ENCODE assay signal across 23 cellular contexts in genomic region chr3:119368243-119368800, GRCh38.
"Had no signal": no experiment of that assay in that cellular context is flagged by ENCODE, and none has a peak within 500 bp of the region (broad histone marks: within the 10 kb centered on the region; RNA-seq: fewer than 3 reads in every experiment).

No MANE protein-coding gene starts in this region.

- H3K27me3 ChIP-seq: esophagus squamous epithelium, hepatocyte, left lung, ovary, suprapubic skin, transverse colon had no signal

- FAIRE-seq: frontal cortex had no signal

- ATAC-seq: left lung; naive thymus-derived CD8-positive, alpha-beta T cell; stimulated activated naive CD8-positive, alpha-beta T cell treated with anti-CD3 and anti-CD28 coated beads, Interleukin-15, amount 100 ng/mL, for 72 hours; WTC11 had no signal

- H3K4me3 ChIP-seq: esophagus squamous epithelium, hepatocyte, left lung, ovary, suprapubic skin, transverse colon had no signal

- H3K4me1 Mint-ChIP-seq: activated naive CD4-positive, alpha-beta T cell treated with anti-CD3 and anti-CD28 coated beads, Interleukin-2, amount 10 ng/mL, durations not matched to agents 7 days and 5 days; brain; immature natural killer cell; naive thymus-derived CD8-positive, alpha-beta T cell; stimulated activated naive CD8-positive, alpha-beta T cell treated with anti-CD3 and anti-CD28 coated beads, Interleukin-15, amount 100 ng/mL, for 72 hours had no signal

- H3K4me3 Mint-ChIP-seq: activated CD4-positive, alpha-beta T cell treated with anti-CD3 and anti-CD28 coated beads for 36 hours; activated naive CD4-positive, alpha-beta T cell treated with anti-CD3 and anti-CD28 coated beads, Interleukin-2, amount 10 ng/mL, durations not matched to agents 7 days and 5 days; brain; immature natural killer cell; naive thymus-derived CD8-positive, alpha-beta T cell; stimulated activated naive CD8-positive, alpha-beta T cell treated with anti-CD3 and anti-CD28 coated beads, Interleukin-15, amount 100 ng/mL, for 72 hours; WTC11 had no signal

- H3K27me3 Mint-ChIP-seq: activated CD4-positive, alpha-beta T cell treated with anti-CD3 and anti-CD28 coated beads for 36 hours; activated naive CD4-positive, alpha-beta T cell treated with anti-CD3 and anti-CD28 coated beads, Interleukin-2, amount 10 ng/mL, durations not matched to agents 7 days and 5 days; brain; naive thymus-derived CD8-positive, alpha-beta T cell; stimulated activated naive CD8-positive, alpha-beta T cell treated with anti-CD3 and anti-CD28 coated beads, Interleukin-15, amount 100 ng/mL, for 72 hours had no signal

- H3K9me3 ChIP-seq: esophagus squamous epithelium, left lung, ovary, suprapubic skin, transverse colon had no signal

- H3K27ac Mint-ChIP-seq: activated CD4-positive, alpha-beta T cell treated with anti-CD3 and anti-CD28 coated beads for 36 hours; activated naive CD4-positive, alpha-beta T cell treated with anti-CD3 and anti-CD28 coated beads, Interleukin-2, amount 10 ng/mL, durations not matched to agents 7 days and 5 days; brain; immature natural killer cell; stimulated activated naive CD8-positive, alpha-beta T cell treated with anti-CD3 and anti-CD28 coated beads, Interleukin-15, amount 100 ng/mL, for 72 hours; WTC11 had no signal

- H3K4me1 ChIP-seq: esophagus squamous epithelium, left lung, suprapubic skin, transverse colon had no signal

- H3K36me3 Mint-ChIP-seq: activated naive CD4-positive, alpha-beta T cell treated with anti-CD3 and anti-CD28 coated beads, Interleukin-2, amount 10 ng/mL, durations not matched to agents 7 days and 5 days; brain; WTC11 had no signal

- H3K27ac ChIP-seq: esophagus squamous epithelium, hepatocyte, ovary, suprapubic skin, transverse colon had no signal

- H3K9me3 Mint-ChIP-seq: activated naive CD4-positive, alpha-beta T cell treated with anti-CD3 and anti-CD28 coated beads, Interleukin-2, amount 10 ng/mL, durations not matched to agents 7 days and 5 days; brain; immature natural killer cell; naive thymus-derived CD8-positive, alpha-beta T cell; stimulated activated naive CD8-positive, alpha-beta T cell treated with anti-CD3 and anti-CD28 coated beads, Interleukin-15, amount 100 ng/mL, for 72 hours had no signal

- H3K36me3 ChIP-seq: ovary had no signal

- DNase-seq: activated CD4-positive, alpha-beta T cell treated with anti-CD3 and anti-CD28 coated beads for 36 hours; activated CD4-positive, alpha-beta T cell treated with anti-CD3 and anti-CD28 coated beads, Interleukin-2, amount 50 U/mL, for 48 hours; activated effector memory CD4-positive, alpha-beta T cell treated with anti-CD3 and anti-CD28 coated beads, Interleukin-2, amount 50 U/mL, for 16 hours; activated naive CD4-positive, alpha-beta T cell treated with anti-CD3 and anti-CD28 coated beads, Interleukin-2, amount 10 ng/mL, durations not matched to agents 7 days and 5 days; caudate nucleus; effector memory CD4-positive, alpha-beta T cell; esophagus squamous epithelium; glutamatergic neuron; immature natural killer cell; left lung; naive thymus-derived CD8-positive, alpha-beta T cell; ovary; right cardiac atrium; SHP77 treated with DMSO at 0.1 percent for 48 hours; stimulated activated CD4-positive, alpha-beta T cell treated with anti-CD3 and anti-CD28 coated beads, Interleukin-1b, Interleukin-23, amount 100 ng/mL, for 48 hours; stimulated activated naive CD8-positive, alpha-beta T cell treated with anti-CD3 and anti-CD28 coated beads, Interleukin-15, amount 100 ng/mL, for 72 hours; T-helper 1 cell; transverse colon had no signal
